In the genomic region with DNA sequence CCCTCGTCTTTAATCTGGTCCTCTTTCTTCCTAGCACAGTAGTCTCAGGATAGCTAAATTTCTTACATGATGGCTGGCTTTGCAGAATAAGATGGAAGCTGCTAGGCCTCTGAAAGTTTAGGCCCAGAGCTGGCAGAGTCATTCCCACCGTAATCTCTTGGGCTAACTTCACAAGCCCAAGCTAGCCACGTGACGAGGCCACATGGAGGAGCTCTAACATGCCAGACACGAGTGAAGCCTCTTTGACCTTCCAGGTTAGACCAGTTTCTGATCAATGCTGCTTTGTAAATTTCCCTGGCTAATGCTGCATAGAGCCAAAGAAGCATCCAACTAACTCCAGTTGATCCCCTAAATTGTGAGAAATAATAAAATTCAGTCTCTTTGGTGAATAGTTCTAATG, we compare ENCODE assay signal across 15 cellular contexts. TPM values are rescaled to one million over a fixed set of nuclear protein-coding genes. Genes with fewer than 3 reads are reported as not detected.
DNase-seq lines count a peak whose midpoint lies in the region; ATAC-seq and TF ChIP-seq lines count a peak whose summit lies in the region.
"Had no signal": no experiment of that assay in that cellular context is flagged by ENCODE, and none has a peak within 500 bp of the region (broad histone marks: within the 10 kb centered on the region; RNA-seq: fewer than 3 reads in every experiment).

No MANE protein-coding gene starts in this region.

- intact Hi-C loops in Panc1 (cut with micrococcal nuclease; ENCODE audit: unreplicated experiment) (loop anchor here (5.0 kb wide), 1 partner anchor 705 kb away; no protein-coding TSS in a partner anchor), tibial artery (cut with DNase I; ENCODE audit: low total_unique reads) (no loop called here)

- H3K36me3 ChIP-seq in GM23338 (ENCODE audit: insufficient read depth) (no peaks in the 10 kb centered on the region), Panc1 (ENCODE audit: control insufficient read depth, insufficient read depth, low read length) (no peaks in the 10 kb centered on the region), tibial artery (no peaks in the 10 kb centered on the region)
- H3K36me3 ChIP-seq: BLaER1 treated with 17β-estradiol and CSF1 and Interleukin-3, amounts not matched to agents 10 nM and 100 nM had no signal

- ATAC-seq in GM23338: peak; percentile 88
- no peak for ATAC-seq in Panc1
- no peak for ATAC-seq in HG02610 (IDR thresholded peaks at IDR 0.05; ENCODE audit: unreplicated experiment)
- ATAC-seq in HG02840 (IDR thresholded peaks at IDR 0.05; ENCODE audit: low FRiP score, unreplicated experiment): no peak
- ATAC-seq: body of pancreas had no signal

- in situ Hi-C loops in Panc1 (cut with HindIII; ENCODE audit: low pct_unique_long_range_greater_than_20kb, low sequenced_read_pairs): no loop called here

- TF ChIP-seq CTCF in C4-2B (conservative IDR thresholded peaks at IDR 0.05) (peak; percentile 44), GM23338 (conservative IDR thresholded peaks at IDR 0.05; ENCODE audit: low read depth in 2 of 2) (peak; percentile 51 to 87), Panc1 (IDR thresholded peaks at IDR 0.05) (peak; percentile 37), tibial artery (IDR thresholded peaks at IDR 0.05) (no peak)

- H3K4me3 ChIP-seq in GM23338 (no peak overlapping the region), Panc1 (ENCODE audit: low read depth in 2 of 2, low read length in 2 of 2) (no peak overlapping the region), tibial artery (no peak overlapping the region)
- H3K4me3 ChIP-seq: BLaER1 treated with 17β-estradiol and CSF1 and Interleukin-3, amounts not matched to agents 10 nM and 100 nM; body of pancreas had no signal

- POLR2A ChIA-PET in Panc1 (lab: Charles Lee): no interaction called here

- no peak overlapping the region for H3K4me2 ChIP-seq in GM23338
- H3K4me2 ChIP-seq: BLaER1 treated with 17β-estradiol and CSF1 and Interleukin-3, amounts not matched to agents 10 nM and 100 nM had no signal

- no peaks in the 10 kb centered on the region for H3K4me1 Mint-ChIP-seq in GM23338

- H3K9me2 ChIP-seq in GM23338 (ENCODE audit: insufficient read depth): no peaks in the 10 kb centered on the region

- BruUV-seq in Panc1 (replicated peaks; lab: Mats Ljungman, UMichigan): no TSS peak

- H3K27me3 ChIP-seq in GM23338 (ENCODE audit: insufficient read depth) (no peaks in the 10 kb centered on the region), Panc1 (ENCODE audit: control insufficient read depth, insufficient read depth, low read length) (no peaks in the 10 kb centered on the region), tibial artery (no peaks in the 10 kb centered on the region)
- H3K27me3 ChIP-seq: BLaER1 treated with 17β-estradiol and CSF1 and Interleukin-3, amounts not matched to agents 10 nM and 100 nM; body of pancreas had no signal

- H3K9me3 ChIP-seq in Panc1 (ENCODE audit: control insufficient read depth, insufficient read depth, low read depth, low read length) (no peaks in the 10 kb centered on the region), tibial artery (no peaks in the 10 kb centered on the region)
- H3K9me3 ChIP-seq: BLaER1 treated with 17β-estradiol and CSF1 and Interleukin-3, amounts not matched to agents 10 nM and 100 nM; body of pancreas had no signal

- CTCF ChIA-PET in Panc1 (lab: Charles Lee): interaction anchor here (0.6 kb wide), 1 partner anchor 578 kb away, joined by 3 read pairs; no protein-coding TSS in a partner anchor

- no peak overlapping the region for H3K27ac Mint-ChIP-seq in GM23338

- no peaks in the 10 kb centered on the region for H3F3A ChIP-seq in GM23338 (replicated peaks; ENCODE audit: low read depth)

- H3K9me3 Mint-ChIP-seq in GM23338: no peaks in the 10 kb centered on the region

- H3K27ac ChIP-seq in C4-2B (no peak overlapping the region), GM23338 (ENCODE audit: low read depth) (no peak overlapping the region), Panc1 (ENCODE audit: low read length) (no peak overlapping the region), tibial artery (no peak overlapping the region)
- H3K27ac ChIP-seq: BLaER1 treated with 17β-estradiol and CSF1 and Interleukin-3, amounts not matched to agents 10 nM and 100 nM; body of pancreas had no signal

- no peaks in the 10 kb centered on the region for H3K36me3 Mint-ChIP-seq in GM23338 (ENCODE audit: low read depth)

- H4K20me1 ChIP-seq in GM23338 (replicated peaks; ENCODE audit: insufficient read depth): no peaks in the 10 kb centered on the region
- H4K20me1 ChIP-seq: BLaER1 treated with 17β-estradiol and CSF1 and Interleukin-3, amounts not matched to agents 10 nM and 100 nM had no signal

- H2AFZ ChIP-seq in GM23338: peak overlapping the region; percentile 41

- DNase-seq in GM23338 (ENCODE audit: low spot score) (peak; percentile 74), Panc1 (ENCODE audit: low read depth, low spot score) (no peak), iPS-NIHi11 (ENCODE audit: low spot score) (peak; percentile 33), tibial artery (no peak), HPDE6-E6E7 (ENCODE audit: extremely low spot score) (no peak)
- DNase-seq: activated CD4-positive, alpha-beta T cell treated with anti-CD3 and anti-CD28 coated beads, Interleukin-2, amount 50 U/mL, for 1 hour; activated effector memory CD4-positive, alpha-beta T cell treated with anti-CD3 and anti-CD28 coated beads, Interleukin-2, amount 50 U/mL, for 16 hours; KG1; stimulated activated CD4-positive, alpha-beta T cell treated with anti-CD3 and anti-CD28 coated beads, Interleukin-2, amount 100 ng/mL, for 48 hours; stimulated activated naive CD4-positive, alpha-beta T cell had no signal

- no peaks in the 10 kb centered on the region for H3K79me2 ChIP-seq in GM23338 (replicated peaks; ENCODE audit: insufficient read depth)

- no peaks in the 10 kb centered on the region for H3K27me3 Mint-ChIP-seq in GM23338 (ENCODE audit: insufficient read depth, low read depth, poor library complexity)

- no peak overlapping the region for H3K4me3 Mint-ChIP-seq in GM23338

- no peaks in the 10 kb centered on the region for H3K4me1 ChIP-seq in GM23338 (ENCODE audit: insufficient read depth)
- H3K4me1 ChIP-seq in Panc1 (ENCODE audit: control insufficient read depth, insufficient read depth, low read length): no peaks in the 10 kb centered on the region
- no peaks in the 10 kb centered on the region for H3K4me1 ChIP-seq in tibial artery
- H3K4me1 ChIP-seq: BLaER1 treated with 17β-estradiol and CSF1 and Interleukin-3, amounts not matched to agents 10 nM and 100 nM; body of pancreas had no signal

TF ChIP-seq in GM23338, 12 proteins besides CTCF, POLR2A, EP300 and RAD21:
- TF ChIP-seq STAT1 (IDR thresholded peaks at IDR 0.05; ENCODE audit: unreplicated experiment) (no peak), ETS1 (IDR thresholded peaks at IDR 0.05) (no peak), REST (IDR thresholded peaks at IDR 0.05; ENCODE audit: unreplicated experiment) (no peak)

RNA-seq across cellular contexts. Expression of gene CENPE, which starts 9.5 kb away (rescaled TPM):
- total RNA-seq in GM23338 (2014; rRNA removed; shearing (Covaris generic)): 25.2 and 42.2 TPM in 2 replicates
- polyA plus RNA-seq in GM23338 (2016; fragmentation: Nextera tagmentation; extraction: Ambion mirVana): 35.7 and 46.7 TPM in 2 replicates
- total RNA-seq in Panc1 (2021; ENCODE audit: unreplicated experiment): 25.2 TPM
- polyA plus RNA-seq in Panc1 (2012; ENCODE audit: insufficient read length): 3.9 TPM

Comparison
In these comparisons a context has a peak if more than half of its experiments do, and no peak if none do; other contexts are left out.
1. CTCF ChIP-seq: peak in C4-2B (single experiment), GM23338 (2 of 2) and Panc1 (single experiment); none in tibial artery (0 of 2).
2. DNase-seq: peak in GM23338 (single experiment) and iPS-NIHi11 (single experiment); none in Panc1 (single experiment), tibial artery (0 of 2) and HPDE6-E6E7 (single experiment).